Comparison of ENCODE assay signal across 14 cellular contexts in genomic region chr5:159913048-159913447, GRCh38. TPM values are rescaled to one million over a fixed set of nuclear protein-coding genes. Genes with fewer than 3 reads are reported as not detected.
DNase-seq lines count a peak whose midpoint lies in the region; ATAC-seq and TF ChIP-seq lines count a peak whose summit lies in the region.
"Had no signal": no experiment of that assay in that cellular context is flagged by ENCODE, and none has a peak within 500 bp of the region (broad histone marks: within the 10 kb centered on the region; RNA-seq: fewer than 3 reads in every experiment).

No MANE protein-coding gene starts in this region.

- H3K79me2 ChIP-seq in osteoblast (ENCODE audit: insufficient read depth, low read length), result no peaks in the 10 kb centered on the region

- TF ChIP-seq CTCF in RWPE1 (conservative IDR thresholded peaks at IDR 0.05; ENCODE audit: low read depth) (no peak), osteoblast (IDR thresholded peaks at IDR 0.05; ENCODE audit: extremely low read depth, low read depth, low read length) (no peak)

- no peaks in the 10 kb centered on the region for H4K20me1 ChIP-seq in osteoblast (ENCODE audit: insufficient read depth, low read length)

- H3K27me3 ChIP-seq in osteoblast (ENCODE audit: insufficient read depth, low read length), result no peaks in the 10 kb centered on the region

- H3K36me3 ChIP-seq in osteoblast (ENCODE audit: insufficient read depth, low read length), result no peaks in the 10 kb centered on the region
- H3K36me3 ChIP-seq: neutrophil, upper lobe of left lung had no signal

- H3K9me3 ChIP-seq in osteoblast (ENCODE audit: low read depth, low read length), result no peaks in the 10 kb centered on the region
- H3K9me3 ChIP-seq: neutrophil, upper lobe of left lung had no signal

- peak overlapping the region; percentile 14 for H3K4me3 ChIP-seq in osteoblast (ENCODE audit: insufficient read depth, low read length)
- H3K4me3 ChIP-seq: upper lobe of left lung had no signal

- DNase-seq in AG20443 (ENCODE audit: low spot score) (peak; percentile 67), RWPE1 (ENCODE audit: low spot score) (peak; percentile 81), fibroblast of gingiva (ENCODE audit: low read depth) (peak; percentile 93), osteoblast (ENCODE audit: insufficient read length, low spot score, missing footprints) (peak; percentile 94), germinal center (ENCODE audit: low spot score) (no peak), middle frontal gyrus (ENCODE audit: extremely low spot score, low spot score) (no peak)
- no peak for DNase-seq in stimulated activated CD4-positive, alpha-beta T cell treated with anti-CD3 and anti-CD28 coated beads, Interleukin-4, amount 100 ng/mL, for 24 hours
- DNase-seq: activated CD4-positive, CD25-positive, alpha-beta regulatory T cell; CD4-positive, alpha-beta T cell; Right ventricle myocardium superior; upper lobe of left lung had no signal

- POLR2A ChIA-PET in RWPE1 (lab: Yijun Ruan, JAX; ENCODE audit: low non-redundant PET), result interaction anchor here (0.6 kb wide), 1 partner anchor 181 kb away, joined by 3 read pairs; no protein-coding TSS in a partner anchor

- CTCF ChIA-PET in RWPE1 (lab: Yijun Ruan, JAX), result interaction anchor here (2.7 kb wide), 1 partner anchor 74 kb away, joined by 12 read pairs; no protein-coding TSS in a partner anchor

- H2AFZ ChIP-seq in osteoblast (ENCODE audit: low read length), result no peak overlapping the region

- H3K27ac ChIP-seq in RWPE1, result no peak overlapping the region
- peak overlapping the region; percentile 44 for H3K27ac ChIP-seq in osteoblast (ENCODE audit: low read depth, low read length)
- H3K27ac ChIP-seq: neutrophil had no signal

- H3K4me1 ChIP-seq in osteoblast (ENCODE audit: insufficient read depth, low read length), result peaks cover 20% of the 10 kb centered on the region

- peak overlapping the region; percentile 56 for H3K4me2 ChIP-seq in osteoblast (ENCODE audit: insufficient read depth, low read length)

- ATAC-seq in HG02798 (IDR thresholded peaks at IDR 0.05; ENCODE audit: poor library complexity, unreplicated experiment), result no peak

RNA-seq across cellular contexts. Expression of gene ADRA1B, which starts 3.2 kb away (rescaled TPM):
- 0.29 and 0.36 TPM in 2 replicates for total RNA-seq in osteoblast
- total RNA-seq: activated T-helper 2 cell treated with anti-CD3 and anti-CD28 coated beads, Interferon-gamma antibody, Interleukin-2, Interleukin-4, amounts not matched to agents 10 μg/mL and 5 μg/mL and 100 μg/mL, durations not matched to agents 14 hours and 24 hours and 36 hours; CD4-positive, alpha-beta T cell had no signal

Comparison
In these comparisons a context has a peak if more than half of its experiments do, and no peak if none do; other contexts are left out.
1. DNase-seq: peak in AG20443 (single experiment), RWPE1 (single experiment), fibroblast of gingiva (single experiment) and osteoblast (single experiment); none in stimulated activated CD4-positive, alpha-beta T cell treated with anti-CD3 and anti-CD28 coated beads, Interleukin-4, amount 100 ng/mL, for 24 hours (single experiment), germinal center (single experiment) and middle frontal gyrus (single experiment).